In the genomic region with DNA sequence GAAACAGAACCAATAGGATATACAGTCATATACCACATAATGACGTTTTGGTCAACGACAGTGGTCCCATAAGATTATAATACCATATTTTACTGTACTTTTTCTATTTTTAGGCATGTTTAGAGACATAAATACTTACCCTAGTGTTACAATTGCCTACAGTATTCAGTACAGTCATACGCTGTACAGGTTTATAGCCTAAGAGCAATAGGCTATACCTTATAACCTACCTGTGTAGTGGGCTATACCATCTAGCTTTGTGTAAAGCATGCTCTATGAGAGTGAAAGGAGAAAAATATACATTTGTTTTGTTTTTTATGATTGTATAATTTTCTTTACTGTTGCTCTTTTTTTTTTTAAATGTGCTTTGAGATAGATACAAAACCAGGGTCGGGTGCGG, we compare ENCODE assay signal across 28 cellular contexts. TPM values are rescaled to one million over a fixed set of nuclear protein-coding genes. Genes with fewer than 3 reads are reported as not detected.
DNase-seq lines count a peak whose midpoint lies in the region; ATAC-seq, FAIRE-seq and TF ChIP-seq lines count a peak whose summit lies in the region.
"Had no signal": no experiment of that assay in that cellular context is flagged by ENCODE, and none has a peak within 500 bp of the region (broad histone marks: within the 10 kb centered on the region; RNA-seq: fewer than 3 reads in every experiment).

No MANE protein-coding gene starts in this region.

- TF ChIP-seq CTCF in astrocyte (IDR thresholded peaks at IDR 0.05; ENCODE audit: insufficient read depth, low read depth, low read length) (no peak), colonic mucosa (IDR thresholded peaks at IDR 0.05) (no peak), mucosa of descending colon (IDR thresholded peaks at IDR 0.05) (no peak)

- no peaks in the 10 kb centered on the region for H3K79me2 ChIP-seq in astrocyte (ENCODE audit: insufficient read depth, low read length)

- intact Hi-C loops in colonic mucosa (cut with DNase I) (no loop called here), mucosa of descending colon (cut with DNase I, micrococcal nuclease) (no loop called here)

- H3K4me1 Mint-ChIP-seq in astrocyte (ENCODE audit: low read depth, unreplicated experiment), result no peaks in the 10 kb centered on the region
- H3K4me1 Mint-ChIP-seq: B cell; CD4-positive, alpha-beta memory T cell; CD4-positive, CD25-positive, alpha-beta regulatory T cell; CD8-positive, alpha-beta memory T cell had no signal

- no peaks in the 10 kb centered on the region for H3K9me3 ChIP-seq in astrocyte (ENCODE audit: insufficient read depth, low read depth, low read length)
- H3K9me3 ChIP-seq in colonic mucosa, result no peaks in the 10 kb centered on the region
- no peaks in the 10 kb centered on the region for H3K9me3 ChIP-seq in mucosa of descending colon
- H3K9me3 ChIP-seq: A549 had no signal

- no peak for DNase-seq in astrocyte (ENCODE audit: low read depth)
- DNase-seq in colonic mucosa, result no peak
- no peak for DNase-seq in mucosa of descending colon
- no peak for DNase-seq in HUDEP-2 (lab: John Stamatoyannopoulos, UW; ENCODE audit: unreplicated experiment in 76 of 76)
- DNase-seq in HT-29 (ENCODE audit: low spot score), result no peak
- DNase-seq: AML-193; CD4-positive, alpha-beta memory T cell; CD4-positive, CD25-positive, alpha-beta regulatory T cell; CD8-positive, alpha-beta memory T cell; COR-L47; DMS 273 treated with DMSO at 0.1 percent for 48 hours; DMS153; DMS53; DMS79; DND-41; EL; GDM1 had no signal

- H3K27ac ChIP-seq in astrocyte (ENCODE audit: low read depth, low read length) (no peak overlapping the region), colonic mucosa (peak overlapping the region; percentile 3)
- H3K27ac ChIP-seq: 22Rv1; A549; BLaER1 treated with 17β-estradiol and CSF1 and Interleukin-3, amounts not matched to agents 10 nM and 100 nM; C4-2B had no signal

- H3K9me3 Mint-ChIP-seq in astrocyte (ENCODE audit: unreplicated experiment), result peaks cover 2% of the 10 kb centered on the region

- H2AFZ ChIP-seq in astrocyte (ENCODE audit: low read depth, low read length), result no peak overlapping the region

- H3K4me3 Mint-ChIP-seq in astrocyte (ENCODE audit: unreplicated experiment), result no peak overlapping the region
- H3K4me3 Mint-ChIP-seq: B cell; CD4-positive, alpha-beta memory T cell; CD4-positive, CD25-positive, alpha-beta regulatory T cell; CD8-positive, alpha-beta memory T cell had no signal

- no peak overlapping the region for H3K27ac Mint-ChIP-seq in astrocyte (ENCODE audit: unreplicated experiment)
- H3K27ac Mint-ChIP-seq: B cell; CD4-positive, alpha-beta memory T cell; CD4-positive, CD25-positive, alpha-beta regulatory T cell; CD8-positive, alpha-beta memory T cell had no signal

- H3K9ac ChIP-seq in astrocyte (ENCODE audit: low read length) (no peak overlapping the region), colonic mucosa (ENCODE audit: low read depth in 2 of 2, low read length in 2 of 2) (no peak overlapping the region)
- H3K9ac ChIP-seq: BLaER1 treated with 17β-estradiol and CSF1 and Interleukin-3, amounts not matched to agents 10 nM and 100 nM had no signal

- ATAC-seq in mucosa of descending colon (peak; percentile 53), GM21367 (IDR thresholded peaks at IDR 0.05; ENCODE audit: unreplicated experiment) (no peak)
- ATAC-seq: A549, GM12878 had no signal

- no peaks in the 10 kb centered on the region for H3K27me3 Mint-ChIP-seq in astrocyte (ENCODE audit: low read depth, unreplicated experiment)
- H3K27me3 Mint-ChIP-seq: B cell; CD4-positive, CD25-positive, alpha-beta regulatory T cell had no signal

- no peaks in the 10 kb centered on the region for H4K20me1 ChIP-seq in astrocyte (ENCODE audit: insufficient read depth, low read length)
- H4K20me1 ChIP-seq: BLaER1 treated with 17β-estradiol and CSF1 and Interleukin-3, amounts not matched to agents 10 nM and 100 nM had no signal

- no peaks in the 10 kb centered on the region for H3K36me3 ChIP-seq in astrocyte (ENCODE audit: insufficient read depth, low read length)
- H3K36me3 ChIP-seq in colonic mucosa, result no peaks in the 10 kb centered on the region
- no peaks in the 10 kb centered on the region for H3K36me3 ChIP-seq in mucosa of descending colon (ENCODE audit: low read depth)
- H3K36me3 ChIP-seq: BLaER1 treated with 17β-estradiol and CSF1 and Interleukin-3, amounts not matched to agents 10 nM and 100 nM had no signal

- no peaks in the 10 kb centered on the region for H3K27me3 ChIP-seq in astrocyte (ENCODE audit: insufficient read depth, low read length)
- no peaks in the 10 kb centered on the region for H3K27me3 ChIP-seq in colonic mucosa

- FAIRE-seq in astrocyte (lab: Jason Lieb, UNC), result peak; percentile 83
- FAIRE-seq: GM12878, GM18507 had no signal

- no peaks in the 10 kb centered on the region for H3K36me3 Mint-ChIP-seq in astrocyte (ENCODE audit: low read depth, unreplicated experiment)
- H3K36me3 Mint-ChIP-seq: CD4-positive, alpha-beta memory T cell; CD4-positive, CD25-positive, alpha-beta regulatory T cell had no signal

- H3K4me1 ChIP-seq in astrocyte (ENCODE audit: insufficient read depth, low read length), result no peaks in the 10 kb centered on the region
- H3K4me1 ChIP-seq in colonic mucosa, result no peaks in the 10 kb centered on the region
- no peaks in the 10 kb centered on the region for H3K4me1 ChIP-seq in mucosa of descending colon (ENCODE audit: low read depth)
- H3K4me1 ChIP-seq: A549; BLaER1 treated with 17β-estradiol and CSF1 and Interleukin-3, amounts not matched to agents 10 nM and 100 nM had no signal

- no peak overlapping the region for H3K4me3 ChIP-seq in astrocyte (ENCODE audit: insufficient read depth, low read depth, low read length)
- no peak overlapping the region for H3K4me3 ChIP-seq in colonic mucosa
- H3K4me3 ChIP-seq in mucosa of descending colon, result no peak overlapping the region
- H3K4me3 ChIP-seq: A549; BLaER1 treated with 17β-estradiol and CSF1 and Interleukin-3, amounts not matched to agents 10 nM and 100 nM; GM12878 had no signal

- no peak overlapping the region for H3K4me2 ChIP-seq in astrocyte (ENCODE audit: low read length)
- H3K4me2 ChIP-seq: A549; BLaER1 treated with 17β-estradiol and CSF1 and Interleukin-3, amounts not matched to agents 10 nM and 100 nM had no signal

RNA-seq across cellular contexts. Expression of a gene that starts 52.0 kb away (rescaled TPM):
- total RNA-seq in astrocyte (0.11 and 0.38 TPM in 2 replicates), colonic mucosa (not detected), mucosa of descending colon (not detected)
- not detected in 2 replicates for total RNA-seq in HT-29 (2014; rRNA removed; shearing (Covaris generic))
- total RNA-seq: A172; B cell; CD4-positive, alpha-beta memory T cell; CD4-positive, CD25-positive, alpha-beta regulatory T cell; CD8-positive, alpha-beta memory T cell; Daoy; G401; GM12878 had no signal
